Comparison of ENCODE assay signal across 8 cellular contexts in the genomic region with DNA sequence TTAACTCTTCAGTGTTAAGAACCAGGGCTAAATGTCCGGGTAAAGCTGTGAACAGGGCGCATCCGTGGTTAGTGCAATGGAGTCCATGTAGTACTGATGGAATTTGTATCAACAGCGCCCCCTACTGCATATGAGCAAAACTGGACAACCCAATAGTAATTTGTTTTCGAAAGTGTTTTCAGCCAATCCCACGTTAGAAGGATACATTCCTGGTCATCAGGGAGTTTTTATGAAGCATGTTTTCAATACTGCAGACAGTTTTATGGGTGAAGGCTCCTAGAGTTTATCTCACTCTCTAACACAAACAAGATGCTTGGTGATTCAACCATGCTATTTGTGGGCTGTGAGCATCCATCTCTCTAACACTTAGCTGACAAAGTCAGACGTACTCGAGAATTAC. TPM values are rescaled to one million over a fixed set of nuclear protein-coding genes. Genes with fewer than 3 reads are reported as not detected.
A peak's percentile ranks its signal among the peaks of the same experiment; 100 is the strongest.
DNase-seq lines count a peak whose midpoint lies in the region; ATAC-seq and TF ChIP-seq lines count a peak whose summit lies in the region.

No MANE protein-coding gene starts in this region.

- in situ Hi-C loops in astrocyte of the cerebellum (cut with HindIII; ENCODE audit: low sequenced_read_pairs), result no loop called here

- DNase-seq in AG04450 (ENCODE audit: low read depth, low spot score) (no peak), NOMO-1 treated with DMSO at 0.1 percent for 48 hours (lab: John Stamatoyannopoulos, UW; ENCODE audit: unreplicated experiment) (peak; percentile 65), astrocyte of the cerebellum (ENCODE audit: low read depth) (no peak), mesendoderm (peak; percentile 59), NCI-H2107 treated with DMSO at 0.1 percent for 48 hours (lab: John Stamatoyannopoulos, UW; ENCODE audit: unreplicated experiment) (no peak), aorta (no peak)

- H3K4me1 ChIP-seq in mesendoderm (ENCODE audit: control insufficient read depth, low read depth, low read length), result no peaks in the 10 kb centered on the region
- H3K4me1 ChIP-seq in aorta (ENCODE audit: control insufficient read depth in 1 of 2, insufficient read depth in 2 of 2, low read length in 2 of 2), result no peaks in the 10 kb centered on the region

- H4K8ac ChIP-seq in mesendoderm (ENCODE audit: low read depth, low read length), result no peak overlapping the region

- H3K4me3 ChIP-seq in AG04450 (ENCODE audit: low read depth, low read length) (no peak overlapping the region), astrocyte of the cerebellum (ENCODE audit: low read depth, low read length) (no peak overlapping the region), mesendoderm (ENCODE audit: low read length) (no peak overlapping the region), aorta (ENCODE audit: low read length in 2 of 2) (no peak overlapping the region)

- H2BK120ac ChIP-seq in mesendoderm (ENCODE audit: low read depth, low read length), result no peak overlapping the region

- no peaks in the 10 kb centered on the region for H3K9me3 ChIP-seq in AG04450 (ENCODE audit: control insufficient read depth, insufficient read depth, low read length)
- H3K9me3 ChIP-seq in aorta (ENCODE audit: control insufficient read depth, low read length), result peaks cover 2% of the 10 kb centered on the region

- H2BK5ac ChIP-seq in mesendoderm (ENCODE audit: low read length), result no peak overlapping the region

- H3K27me3 ChIP-seq in AG04450 (ENCODE audit: control insufficient read depth, insufficient read depth, low read length), result no peaks in the 10 kb centered on the region
- no peaks in the 10 kb centered on the region for H3K27me3 ChIP-seq in mesendoderm (ENCODE audit: insufficient read depth, low read length, poor library complexity)
- no peaks in the 10 kb centered on the region for H3K27me3 ChIP-seq in aorta (ENCODE audit: control insufficient read depth in 1 of 2, insufficient read depth in 2 of 2, low read length in 1 of 2)

- H2AK5ac ChIP-seq in mesendoderm (ENCODE audit: low read length), result no peak overlapping the region

- no peak overlapping the region for H3K4ac ChIP-seq in mesendoderm (ENCODE audit: low read depth, low read length)

- H3K27ac ChIP-seq in AG04450 (ENCODE audit: low read depth, low read length), result no peak overlapping the region
- no peak overlapping the region for H3K27ac ChIP-seq in mesendoderm (ENCODE audit: low read depth, low read length)
- H3K27ac ChIP-seq in aorta (ENCODE audit: low read depth in 1 of 2, low read length in 2 of 2), result no peak overlapping the region

- H2BK15ac ChIP-seq in mesendoderm (replicated peaks; ENCODE audit: low read depth), result no peak overlapping the region

- no CpG with 5 or more reads among the region's 8 CpGs for WGBS in mesendoderm (ENCODE audit: extremely low coverage, insufficient coverage, low lambda C conversion rate)
- 42 to 45% methylated on average over 8 of the region's 8 CpGs for WGBS in aorta, 2 donors

- no peak overlapping the region for H3K56ac ChIP-seq in mesendoderm (ENCODE audit: low read length)

- H3K18ac ChIP-seq in mesendoderm (ENCODE audit: low read length), result no peak overlapping the region

- no peaks in the 10 kb centered on the region for H3K79me2 ChIP-seq in mesendoderm (ENCODE audit: control insufficient read depth, insufficient read depth, low read length)

- CTCF ChIA-PET in AG04450 (lab: Charles Lee), result interaction anchor here (1.4 to 2.3 kb wide), 4 partner anchors 10 to 25 kb away, joined by 3 to 14 read pairs (median 6); no protein-coding TSS in a partner anchor

- ATAC-seq in aorta (ENCODE audit: low FRiP score), result no peak
- ATAC-seq in HG02642 (IDR thresholded peaks at IDR 0.05; ENCODE audit: poor library complexity, unreplicated experiment), result no peak

- H3K4me2 ChIP-seq in mesendoderm (ENCODE audit: low read length), result no peak overlapping the region

- H3K36me3 ChIP-seq in mesendoderm (ENCODE audit: control insufficient read depth, insufficient read depth, low read length) (no peaks in the 10 kb centered on the region), aorta (ENCODE audit: control insufficient read depth in 1 of 2, insufficient read depth in 2 of 2, low read length in 1 of 2) (no peaks in the 10 kb centered on the region)

- peak; percentile 50 for TF ChIP-seq CTCF in AG04450 (IDR thresholded peaks at IDR 0.05; ENCODE audit: low read depth, low read length)
- peak; percentile 71 for TF ChIP-seq CTCF in GM12874 (IDR thresholded peaks at IDR 0.05; ENCODE audit: insufficient read depth, low read depth, low read length)
- peak; percentile 40 for TF ChIP-seq CTCF in astrocyte of the cerebellum (IDR thresholded peaks at IDR 0.05; ENCODE audit: low read depth, low read length, missing control alignments)

- POLR2A ChIA-PET in AG04450 (lab: Yijun Ruan, JAX), result no interaction called here

- no peak overlapping the region for H3K9ac ChIP-seq in mesendoderm (ENCODE audit: low read length)

- H4K5ac ChIP-seq in mesendoderm (ENCODE audit: low read length), result no peak overlapping the region

- H3K23ac ChIP-seq in mesendoderm (ENCODE audit: low read length), result no peak overlapping the region

- no peaks in the 10 kb centered on the region for H3K79me1 ChIP-seq in mesendoderm (ENCODE audit: low read length)

- intact Hi-C loops in aorta (cut with DNase I), result no loop called here

RNA-seq across cellular contexts. Expression of a gene that starts 46.6 kb away (rescaled TPM):
- not detected in 2 replicates for polyA plus RNA-seq in AG04450 (2011; rRNA removed)
- polyA minus RNA-seq in AG04450 (2011; rRNA and poly(A)+ RNA removed), result not detected in 2 replicates
- polyA plus RNA-seq in mesendoderm (2013, experiment 1 of 2), result 0.24 TPM
- polyA plus RNA-seq in mesendoderm (2013, experiment 2 of 2), result 0.22 TPM
- total RNA-seq in aorta, result not detected
- under 1 TPM in 1 of 2 donors, not detected in 1; 0.88 TPM for polyA plus RNA-seq in aorta

Comparison
In these comparisons a context has a peak if more than half of its experiments do, and no peak if none do; other contexts are left out.
1. DNase-seq: peak in NOMO-1 treated with DMSO at 0.1 percent for 48 hours (single experiment) and mesendoderm (single experiment); none in AG04450 (single experiment), astrocyte of the cerebellum (single experiment), NCI-H2107 treated with DMSO at 0.1 percent for 48 hours (single experiment) and aorta (0 of 2).
2. Peak in every context shown above with its lines, with median percentiles within 50 percentile points of each other: CTCF ChIP-seq.